Comparison of ENCODE assay signal across 9 cellular contexts in the genomic region with DNA sequence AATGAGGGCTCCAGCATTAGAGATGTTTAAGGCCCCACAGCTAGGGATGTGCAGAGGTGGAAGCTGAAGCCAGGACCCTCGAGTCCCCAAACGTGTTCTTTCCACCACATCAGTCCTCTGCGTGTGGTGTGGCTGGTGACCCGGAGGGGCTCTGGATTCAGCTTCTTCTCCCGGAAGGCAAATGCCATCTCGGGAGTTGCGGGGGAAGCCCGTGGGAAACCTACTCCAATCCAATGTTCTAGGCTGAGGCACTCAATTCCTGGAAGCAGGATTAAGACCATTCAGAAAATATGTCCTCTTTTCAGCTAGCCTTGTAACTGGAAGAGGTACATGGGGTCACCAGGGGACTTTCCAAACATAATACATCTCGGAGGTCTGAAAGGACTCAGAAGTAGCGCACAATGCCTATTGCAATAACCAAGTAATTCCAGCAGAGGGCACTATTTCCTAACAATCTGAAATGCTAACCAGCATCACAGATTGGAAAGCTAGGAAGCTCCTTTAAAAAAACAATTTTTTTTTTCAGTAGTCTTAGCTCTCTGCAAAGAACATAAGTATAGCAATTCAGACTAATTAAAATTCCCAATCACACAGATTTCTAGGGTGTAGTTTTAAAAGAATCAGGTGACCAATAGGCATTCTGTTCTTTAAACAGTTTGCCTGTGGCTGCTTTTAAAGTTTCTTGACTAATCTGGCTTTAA. TPM values are rescaled to one million over a fixed set of nuclear protein-coding genes. Genes with fewer than 3 reads are reported as not detected.
A peak's percentile ranks its signal among the peaks of the same experiment; 100 is the strongest.
DNase-seq lines count a peak whose midpoint lies in the region; ATAC-seq, FAIRE-seq and TF ChIP-seq lines count a peak whose summit lies in the region.
"Had no signal": no experiment of that assay in that cellular context is flagged by ENCODE, and none has a peak within 500 bp of the region (broad histone marks: within the 10 kb centered on the region; RNA-seq: fewer than 3 reads in every experiment).

No MANE protein-coding gene starts in this region.

- H3K9me3 ChIP-seq in RWPE2 (ENCODE audit: severe bottlenecking), result no peaks in the 10 kb centered on the region

- intact Hi-C loops in Right ventricle myocardium superior (cut with DNase I) (loop anchor here (2.0 to 5.0 kb wide), 3 partner anchors 129 to 310 kb away; no protein-coding TSS in a partner anchor), Right ventricle myocardium inferior (cut with DNase I) (loop anchor here (1.0 to 2.0 kb wide), 3 partner anchors 132 to 311 kb away; no protein-coding TSS in a partner anchor)

- peak; percentile 57 for ATAC-seq in Right ventricle myocardium superior (ENCODE audit: poor library complexity)
- ATAC-seq in Right ventricle myocardium inferior, result no peak
- peak; percentile 55; the same call in 2 of the 3 replicates for ATAC-seq in RWPE2 (ENCODE audit: low read depth)
- no peak for ATAC-seq in HG02870 (IDR thresholded peaks at IDR 0.05; ENCODE audit: unreplicated experiment)

- no peak overlapping the region for H3K4me3 ChIP-seq in RWPE2 (ENCODE audit: severe bottlenecking)

- no peaks in the 10 kb centered on the region for H3K27me3 ChIP-seq in RWPE2 (ENCODE audit: insufficient read depth, poor library complexity, severe bottlenecking)

- peaks cover 11% of the 10 kb centered on the region for H3K4me1 ChIP-seq in RWPE2 (ENCODE audit: insufficient read depth, poor library complexity, severe bottlenecking)

- no peaks in the 10 kb centered on the region for H3K36me3 ChIP-seq in RWPE2 (ENCODE audit: low read depth)

- FAIRE-seq in endometrium (lab: Jason Lieb, UNC), result peak; percentile 80

- TF ChIP-seq CTCF in RWPE2 (IDR thresholded peaks at IDR 0.05; ENCODE audit: poor library complexity, severe bottlenecking), result peak; percentile 99

- in situ Hi-C loops in KBM-7 (cut with MboI; ENCODE audit: low pct_unique_long_range_greater_than_20kb, low sequenced_read_pairs), result no loop called here

- no peak for DNase-seq in Right ventricle myocardium superior
- no peak for DNase-seq in Right ventricle myocardium inferior (ENCODE audit: missing footprints)
- peak; percentile 87 for DNase-seq in KBM-7
- no peak for DNase-seq in RWPE2 (ENCODE audit: low spot score)
- DNase-seq in middle frontal gyrus (ENCODE audit: extremely low spot score, low spot score), result peak; percentile 85
- DNase-seq in islet precursor cell, result no peak

- no peak overlapping the region for H3K27ac ChIP-seq in RWPE2 (ENCODE audit: poor library complexity, severe bottlenecking)

RNA-seq across cellular contexts. Expression of a gene that starts 36.2 kb away (rescaled TPM):
- 0.16 TPM for total RNA-seq in Right ventricle myocardium superior
- 0.19 TPM for total RNA-seq in Right ventricle myocardium inferior
- total RNA-seq: mononuclear cell had no signal

RNA-seq across cellular contexts. Expression of a gene that starts 40.7 kb away (rescaled TPM):
- total RNA-seq in Right ventricle myocardium superior, result 26.7 TPM
- total RNA-seq in Right ventricle myocardium inferior, result 32.8 TPM

Comparison
In these comparisons a context has a peak if more than half of its experiments do, and no peak if none do; other contexts are left out.
1. ATAC-seq: peak in Right ventricle myocardium superior (single experiment) and RWPE2 (single experiment); none in Right ventricle myocardium inferior (single experiment) and HG02870 (single experiment).
2. DNase-seq: peak in KBM-7 (single experiment) and middle frontal gyrus (single experiment); none in Right ventricle myocardium superior (single experiment), Right ventricle myocardium inferior (single experiment), RWPE2 (single experiment) and islet precursor cell (single experiment).